Comparison of ENCODE assay signal across 1 cellular context in genomic region chr19:2053601-2054389, GRCh38.
TF ChIP-seq lines count a peak whose summit lies in the region.

No MANE protein-coding gene starts in this region.

TF ChIP-seq in K562, 482 proteins besides CTCF, POLR2A, EP300 and RAD21:
- TF ChIP-seq LARP7 (IDR thresholded peaks at IDR 0.05) (no peak), ZC3H4 (CRISPR knock-in tag; IDR thresholded peaks at IDR 0.05; ENCODE audit: borderline replicate concordance) (no peak), ZNF263 (CRISPR knock-in tag; IDR thresholded peaks at IDR 0.05; ENCODE audit: borderline replicate concordance) (0 out of 2 replicates have a peak, but pooled peaks have one; percentile 23)
TF ChIP-seq in K562: peak in this region for 1.
